ENCODE assay signal across 7 cellular contexts in the genomic region with DNA sequence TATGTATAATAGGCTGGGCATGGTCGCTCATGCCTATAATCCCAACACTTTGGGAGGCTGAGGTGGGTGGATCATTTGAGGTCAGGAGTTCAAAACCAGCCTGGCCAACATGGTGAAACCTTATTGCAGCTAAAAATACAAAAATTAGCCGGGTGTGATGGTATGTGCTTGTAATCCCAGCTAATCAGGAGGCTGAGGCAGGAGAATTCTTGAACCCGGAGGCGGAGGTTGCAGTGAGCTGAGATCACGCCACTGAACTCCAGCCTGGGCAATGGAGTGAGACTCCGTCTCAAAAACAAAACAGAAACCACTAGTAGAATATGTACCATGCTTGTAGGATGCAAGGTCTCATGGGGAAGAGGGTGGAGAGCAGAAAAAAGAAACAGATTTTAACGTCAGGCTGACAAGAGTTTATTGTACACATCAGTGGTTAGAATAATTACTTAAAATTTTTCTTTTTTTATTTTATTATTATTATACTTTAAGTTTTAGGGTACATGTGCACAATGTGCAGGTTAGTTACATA. TPM values are rescaled to one million over a fixed set of nuclear protein-coding genes. Genes with fewer than 3 reads are reported as not detected.
DNase-seq lines count a peak whose midpoint lies in the region; ATAC-seq, FAIRE-seq and TF ChIP-seq lines count a peak whose summit lies in the region.
"Not testable (repeated sequence)": the region's sequence is repeated elsewhere in the genome, so short reads cannot be mapped to it uniquely, and the experiment has no call there.

No MANE protein-coding gene starts in this region.

- 17% methylated on average over 7 of the region's 7 CpGs for WGBS in GM12878 (ENCODE audit: insufficient coverage, insufficient replicate concordance, low lambda C conversion rate, missing lambda C conversion rate)

- H4K20me1 ChIP-seq in GM12878 (ENCODE audit: control insufficient read depth, insufficient read depth), result not testable (repeated sequence)

- RAD21 ChIA-PET in GM12878 (lab: Charles Lee; ENCODE audit: unreplicated experiment), result interaction anchor here (0.8 to 1.5 kb wide), 3 partner anchors 29 to 53 kb away, joined by 3 to 4 read pairs (median 4); a partner anchor contains a TSS

- not testable (repeated sequence) for H3K36me3 ChIP-seq in HEK293 (ENCODE audit: control insufficient read depth in 2 of 2, insufficient read depth in 1 of 2, low read length in 2 of 2); GM12878 (ENCODE audit: control insufficient read depth in 2 of 2, insufficient read depth in 2 of 2, low read length in 1 of 2)

- in situ Hi-C loops in GM12878 (cut with MboI), result not testable (repeated sequence)

- not testable (repeated sequence) for H3K27me3 ChIP-seq in GM12878 (replicated peaks in 1 of 2; ENCODE audit: control insufficient read depth in 2 of 2, insufficient read depth in 2 of 2, low read length in 1 of 2)

- not testable (repeated sequence) for H3K4me1 ChIP-seq in HEK293 (ENCODE audit: control insufficient read depth, insufficient read depth, low read length)
- peaks cover 57% of the 10 kb centered on the region for H3K4me1 ChIP-seq in GM12878 (ENCODE audit: control insufficient read depth, insufficient read depth, low read length)

- TF ChIP-seq EP300 in GM12878 (IDR thresholded peaks at IDR 0.05; ENCODE audit: borderline replicate concordance in 1 of 2, control insufficient read depth in 1 of 2, low read depth in 2 of 2, low read length in 2 of 2), result not testable (repeated sequence)

- peak overlapping the region; percentile 71 for H3K4me2 ChIP-seq in GM12878 (ENCODE audit: control insufficient read depth, insufficient read depth)

- not testable (repeated sequence) for TF ChIP-seq POLR2A in GM12892 (IDR thresholded peaks at IDR 0.05; ENCODE audit: low read depth, low read length); GM12878 (IDR thresholded peaks at IDR 0.05; ENCODE audit: low read depth, low read length)

- POLR2A ChIA-PET in HEK293 (lab: Yijun Ruan, JAX); GM12878 (lab: Charles Lee): not testable (repeated sequence)

- H3K27ac ChIP-seq in HEK293 (ENCODE audit: extremely low read depth, low read depth, low read length), result not testable (repeated sequence)
- peak overlapping the region; percentile 30 for H3K27ac ChIP-seq in GM12878 (ENCODE audit: control insufficient read depth, insufficient read depth)

- not testable (repeated sequence) for H3K9me3 ChIP-seq in HEK293 (ENCODE audit: control insufficient read depth, insufficient read depth, low read depth, low read length); GM12878 (replicated peaks; ENCODE audit: control insufficient read depth, insufficient read depth, low read length)

- not testable (repeated sequence) for H3K4me3 ChIP-seq in HEK293 (ENCODE audit: low read depth, low read length); GM12878

- peaks cover 38% of the 10 kb centered on the region for H3K79me2 ChIP-seq in GM12878 (ENCODE audit: control insufficient read depth, insufficient read depth, low read length)

- not testable (repeated sequence) for H3K9ac ChIP-seq in GM12878 (ENCODE audit: control insufficient read depth, insufficient read depth, low read length)

- SMC1A ChIA-PET in GM12878 (lab: Charles Lee; ENCODE audit: uncharacterized antibody, unreplicated experiment), result interaction anchor here (0.7 to 4.2 kb wide), 5 partner anchors 11 to 39 kb away, joined by 3 to 29 read pairs (median 4); no protein-coding TSS in a partner anchor

- TF ChIP-seq CTCF in GM20000 (IDR thresholded peaks at IDR 0.05; ENCODE audit: extremely low read depth, missing control alignments); HEK293 (tag by site-specific recombination; IDR thresholded peaks at IDR 0.05); GM12878 (IDR thresholded peaks at IDR 0.05 in 2 of 3, conservative IDR thresholded peaks at IDR 0.05 in 1 of 3; ENCODE audit: control insufficient read depth in 2 of 3, extremely low read depth in 1 of 3, insufficient read depth in 1 of 3, low read depth in 3 of 3, low read length in 3 of 3): not testable (repeated sequence)

- not testable (repeated sequence) for BruUV-seq in GM12878 (replicated peaks; lab: Mats Ljungman, UMichigan)

- not testable (repeated sequence) for TF ChIP-seq RAD21 in GM12878 (IDR thresholded peaks at IDR 0.05; ENCODE audit: insufficient read depth, low read depth, low read length)

- H2AFZ ChIP-seq in GM12878 (ENCODE audit: control insufficient read depth, low read depth, low read length), result not testable (repeated sequence)

- CTCF ChIA-PET in HEK293 (lab: Yijun Ruan, JAX), result not testable (repeated sequence)
- CTCF ChIA-PET in GM12878 (lab: Yijun Ruan, JAX), result interaction anchor here (0.7 to 2.7 kb wide), 3 partner anchors 10 to 38 kb away, joined by 3 to 9 read pairs (median 7); no protein-coding TSS in a partner anchor

- intact Hi-C loops in GM12878 (cut with micrococcal nuclease; ENCODE audit: unreplicated experiment), result loop anchor here (1.0 kb wide), 1 partner anchor 34 kb away; no protein-coding TSS in a partner anchor

- DNase-seq in GM12892 (ENCODE audit: insufficient read length), result not testable (repeated sequence)
- DNase-seq in GM20000 (ENCODE audit: low spot score) (peak; percentile 50), GM12878 (ENCODE audit: low read depth, low spot score) (peak; percentile 40)

- FAIRE-seq in GM12892 (lab: Jason Lieb, UNC), result peak; percentile 46
- FAIRE-seq in GM12878 (lab: Jason Lieb, UNC), result not testable (repeated sequence)

- ATAC-seq in GM18870 (IDR thresholded peaks at IDR 0.05; ENCODE audit: unreplicated experiment) (peak; percentile 43), HG03039 (IDR thresholded peaks at IDR 0.05; ENCODE audit: unreplicated experiment) (peak; percentile 44), HG03460 (IDR thresholded peaks at IDR 0.05; ENCODE audit: unreplicated experiment) (peak; percentile 44), GM12878 (peak; percentile 77)

TF ChIP-seq in HEK293, 187 proteins besides CTCF, POLR2A, EP300 and RAD21:
- TF ChIP-seq EGR2 (tag by site-specific recombination; IDR thresholded peaks at IDR 0.05; ENCODE audit: low read depth), result peak; percentile 15; the same call in 1 of the 2 replicates

TF ChIP-seq in GM12878, 131 proteins besides CTCF, POLR2A, EP300 and RAD21 (continues in another document):
- peak; percentile 33; the same call in 1 of the 2 replicates for TF ChIP-seq CBFB (IDR thresholded peaks at IDR 0.05; ENCODE audit: low read depth)
- TF ChIP-seq EED (IDR thresholded peaks at IDR 0.05; ENCODE audit: low read depth), result peak; percentile 65; the same call in 1 of the 2 replicates
- peak; percentile 37 for TF ChIP-seq NR2F1 (conservative IDR thresholded peaks at IDR 0.05)
- TF ChIP-seq IKZF2 (IDR thresholded peaks at IDR 0.05), result peak; percentile 1 to 51; a peak in 3 of 4 replicates
- 0 out of 2 replicates have a peak, but pooled peaks have one; percentile 24 for TF ChIP-seq CREM (IDR thresholded peaks at IDR 0.05; ENCODE audit: low read depth)
- TF ChIP-seq RUNX3 (IDR thresholded peaks at IDR 0.05; ENCODE audit: low read length), result peak; percentile 48; the same call in 1 of the 2 replicates
- peak in 1 of 2 experiments; percentile 53; a peak in 1 of 4 replicates for TF ChIP-seq BHLHE40 (IDR thresholded peaks at IDR 0.05; ENCODE audit: borderline replicate concordance in 1 of 2, low read depth in 2 of 2, low read length in 1 of 2)

RNA-seq across cellular contexts. Expression of a gene that starts 44.1 kb away (rescaled TPM):
- polyA plus RNA-seq in GM12892 (2012; ENCODE audit: missing spikeins), result 5.7 TPM
- 80.0 and 82.5 TPM in 2 replicates for total RNA-seq in GM12878 (2013; cell fraction: nucleolus; rRNA removed)
- total RNA-seq in GM12878 (2014; rRNA removed), result 15.4 and 15.6 TPM in 2 replicates
- total RNA-seq in GM12878 (2014; rRNA removed; fragmentation: Illumina TruSeq; extraction: Trizol), result 12.7 and 13.5 TPM in 2 replicates
- total RNA-seq in GM12878 (2021), result 28.2 and 30.8 TPM in 2 replicates
- polyA plus RNA-seq in GM12878 (2011; ENCODE audit: low read depth), result 4.6 TPM
- polyA plus RNA-seq in GM12878 (2011; rRNA removed), result 6.4 and 6.7 TPM in 2 replicates
- polyA plus RNA-seq in GM12878 (2011; cell fraction: cytosol; rRNA removed), result 5.0 and 5.4 TPM in 2 replicates
- 12.7 and 14.2 TPM in 2 replicates for polyA plus RNA-seq in GM12878 (2011; cell fraction: nucleus; rRNA removed)
- polyA plus RNA-seq in GM12878 (2012), result 6.2 and 7.3 TPM in 2 replicates
- polyA plus RNA-seq in GM12878 (2014; fragmentation: Illumina TruSeq; extraction: Trizol), result 8.3 and 11.2 TPM in 2 replicates
- polyA plus RNA-seq in GM12878 (2014; fragmentation: Nextera tagmentation; extraction: Ambion mirVana), result 1 to 10 TPM; 2.6 to 3.0 TPM
- polyA plus RNA-seq in GM12878 (2014; rRNA removed), result 10.9 TPM in 2 replicates
- 10 to 100 TPM; 11.7 to 20.5 TPM for polyA plus RNA-seq in GM12878 (2016; fragmentation: Nextera tagmentation; extraction: Ambion mirVana)
- 25.6 and 28.1 TPM in 2 replicates for polyA minus RNA-seq in GM12878 (2011; rRNA and poly(A)+ RNA removed)
- polyA minus RNA-seq in GM12878 (2011; cell fraction: cytosol; rRNA and poly(A)+ RNA removed), result 8.9 and 12.7 TPM in 2 replicates
- polyA minus RNA-seq in GM12878 (2011; cell fraction: nucleus; rRNA and poly(A)+ RNA removed), result 49.2 and 86.5 TPM in 2 replicates
